In the genomic region with DNA sequence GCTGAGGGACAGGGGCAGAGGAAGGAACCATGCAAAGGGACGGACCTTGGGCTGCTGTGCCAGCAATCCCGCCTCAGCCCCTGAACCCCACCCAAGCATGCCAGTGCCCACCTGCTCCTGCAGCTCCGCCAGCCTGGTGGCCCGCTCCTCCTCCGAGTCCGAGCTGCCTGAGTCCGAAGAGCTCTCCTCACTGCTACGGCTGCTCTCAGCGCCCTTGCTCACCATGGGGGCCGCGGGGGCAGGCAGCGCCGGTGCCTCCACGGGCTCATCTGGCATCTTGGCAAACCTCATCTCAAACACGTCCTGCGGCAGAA, we compare ENCODE assay signal across 27 cellular contexts. TPM values are rescaled to one million over a fixed set of nuclear protein-coding genes. Genes with fewer than 3 reads are reported as not detected.
DNase-seq lines count a peak whose midpoint lies in the region; ATAC-seq, FAIRE-seq and TF ChIP-seq lines count a peak whose summit lies in the region.
"Had no signal": no experiment of that assay in that cellular context is flagged by ENCODE, and none has a peak within 500 bp of the region (broad histone marks: within the 10 kb centered on the region; RNA-seq: fewer than 3 reads in every experiment).

No MANE protein-coding gene starts in this region.

- peak; percentile 43 for DNase-seq in H7
- peak; percentile 47 for DNase-seq in RWPE2 (ENCODE audit: low spot score)
- peak; percentile 68 for DNase-seq in kidney
- peak; percentile 19 for DNase-seq in osteoblast (ENCODE audit: insufficient read length, low spot score, missing footprints)
- DNase-seq in activated naive CD4-positive, alpha-beta T cell treated with Interleukin-2 at 50 U/mL for 16 hours = no peak
- DNase-seq in GM03348 (ENCODE audit: low spot score) = no peak
- DNase-seq in middle frontal gyrus (ENCODE audit: extremely low spot score, low spot score) = no peak
- DNase-seq: AML-193; C1 segment of cervical spinal cord; Caco-2; CD8-positive, alpha-beta T cell; NCI-H1092 treated with DMSO at 0.1 percent for 48 hours; NCI-H1436; NCI-H187; NCI-H2081 treated with DMSO at 0.1 percent for 48 hours; NCI-H2171; NCI-H226; NCI-H510A; NCI-H69; Peyer's patch had no signal

- FAIRE-seq in kidney (lab: Jason Lieb, UNC) = no peak
- FAIRE-seq: A549, G401.6, GM12891, H1 had no signal

- no peaks in the 10 kb centered on the region for H3K79me2 ChIP-seq in osteoblast (ENCODE audit: insufficient read depth, low read length)

- H3K27ac ChIP-seq in RWPE2 (ENCODE audit: poor library complexity, severe bottlenecking) = no peak overlapping the region
- H3K27ac ChIP-seq in kidney (ENCODE audit: low read depth in 2 of 2, low read length in 2 of 2) = no peak overlapping the region
- H3K27ac ChIP-seq in osteoblast (ENCODE audit: low read depth, low read length) = no peak overlapping the region
- H3K27ac ChIP-seq: A549, HL-60, Peyer's patch, SJSA1 had no signal

- ATAC-seq in RWPE2 (ENCODE audit: low read depth) = no peak
- ATAC-seq: CD8-positive, alpha-beta T cell; HCT116 had no signal

- H3K9me3 ChIP-seq in RWPE2 (ENCODE audit: severe bottlenecking) (no peaks in the 10 kb centered on the region), kidney (ENCODE audit: control insufficient read depth in 1 of 2, low read length in 2 of 2) (no peaks in the 10 kb centered on the region), osteoblast (ENCODE audit: low read depth, low read length) (no peaks in the 10 kb centered on the region)
- H3K9me3 ChIP-seq: A549, Caco-2, Peyer's patch, SJSA1 had no signal

- H3K36me3 ChIP-seq in H7 (replicated peaks; ENCODE audit: control insufficient read depth, insufficient read depth, low read length) (peaks cover 30% of the 10 kb centered on the region), RWPE2 (ENCODE audit: low read depth) (peaks cover 85% of the 10 kb centered on the region), kidney (ENCODE audit: control insufficient read depth in 1 of 2, insufficient read depth in 2 of 2, low read length in 2 of 2) (peaks cover 19 to 22% of the 10 kb centered on the region in 2 donors), osteoblast (ENCODE audit: insufficient read depth, low read length) (peaks cover 21% of the 10 kb centered on the region)

- H4K20me1 ChIP-seq in osteoblast (ENCODE audit: insufficient read depth, low read length) = peaks cover 15% of the 10 kb centered on the region

- H3K27me3 ChIP-seq in H7 (ENCODE audit: control insufficient read depth, insufficient read depth, low read length) = no peaks in the 10 kb centered on the region
- no peaks in the 10 kb centered on the region for H3K27me3 ChIP-seq in RWPE2 (ENCODE audit: insufficient read depth, poor library complexity, severe bottlenecking)
- H3K27me3 ChIP-seq in osteoblast (ENCODE audit: insufficient read depth, low read length) = no peaks in the 10 kb centered on the region
- H3K27me3 ChIP-seq: Peyer's patch, SJSA1 had no signal

- no peak overlapping the region for H3K4me3 ChIP-seq in H7 (ENCODE audit: insufficient read depth, low read depth, low read length)
- no peak overlapping the region for H3K4me3 ChIP-seq in RWPE2 (ENCODE audit: severe bottlenecking)
- H3K4me3 ChIP-seq in kidney (ENCODE audit: low read length in 2 of 2) = no peak overlapping the region
- H3K4me3 ChIP-seq in osteoblast (ENCODE audit: insufficient read depth, low read length) = no peak overlapping the region
- H3K4me3 ChIP-seq: A549, Peyer's patch, SJSA1 had no signal

- H3K4me1 ChIP-seq in RWPE2 (ENCODE audit: insufficient read depth, poor library complexity, severe bottlenecking) = no peaks in the 10 kb centered on the region
- H3K4me1 ChIP-seq in kidney (ENCODE audit: control insufficient read depth in 1 of 2, insufficient read depth in 1 of 2, low read depth in 1 of 2, low read length in 2 of 2) = no peaks in the 10 kb centered on the region
- no peaks in the 10 kb centered on the region for H3K4me1 ChIP-seq in osteoblast (ENCODE audit: insufficient read depth, low read length)
- H3K4me1 ChIP-seq: A549, Caco-2 had no signal

- no peak for TF ChIP-seq CTCF in RWPE2 (IDR thresholded peaks at IDR 0.05; ENCODE audit: poor library complexity, severe bottlenecking)
- TF ChIP-seq CTCF in kidney (IDR thresholded peaks at IDR 0.05; ENCODE audit: borderline replicate concordance, extremely low read depth, insufficient read depth) = no peak
- TF ChIP-seq CTCF in osteoblast (IDR thresholded peaks at IDR 0.05; ENCODE audit: extremely low read depth, low read depth, low read length) = no peak

- no peak overlapping the region for H2AFZ ChIP-seq in osteoblast (ENCODE audit: low read length)

- H3K9ac ChIP-seq in kidney (ENCODE audit: low read length in 2 of 2) = no peak overlapping the region

- intact Hi-C loops in kidney (cut with DNase I) = no loop called here

- H3K4me2 ChIP-seq in osteoblast (ENCODE audit: insufficient read depth, low read length) = no peak overlapping the region
- H3K4me2 ChIP-seq: A549 had no signal

RNA-seq across cellular contexts. Expression of a gene that starts 16.3 kb away (rescaled TPM):
- 16.2 and 25.7 TPM in 2 replicates for total RNA-seq in H7 (2014; rRNA removed; shearing (Covaris generic))
- total RNA-seq in kidney (24.4 TPM), osteoblast (23.0 and 26.1 TPM in 2 replicates)
- 16.5 TPM for polyA plus RNA-seq in kidney (ENCODE audit: insufficient read depth, low read depth, low replicate concordance)

RNA-seq across cellular contexts. Expression of a gene that starts 26.2 kb away (rescaled TPM):
- 9.4 and 14.7 TPM in 2 replicates for total RNA-seq in H7 (2014; rRNA removed; shearing (Covaris generic))
- total RNA-seq in kidney (46.2 TPM), osteoblast (6.9 and 10.9 TPM in 2 replicates)
- polyA plus RNA-seq in kidney (ENCODE audit: insufficient read depth, low read depth, low replicate concordance) = 7.7 TPM

RNA-seq across cellular contexts. Expression of a gene that starts 49.5 kb away (rescaled TPM):
- 17.7 and 26.9 TPM in 2 replicates for total RNA-seq in H7 (2014; rRNA removed; shearing (Covaris generic))
- total RNA-seq in kidney = 47.1 TPM
- 22.3 TPM for polyA plus RNA-seq in kidney (ENCODE audit: insufficient read depth, low read depth, low replicate concordance)
- 8.0 and 8.8 TPM in 2 replicates for total RNA-seq in osteoblast

Comparison
In these comparisons a context has a peak if more than half of its experiments do, and no peak if none do; other contexts are left out.
1. DNase-seq: peak in H7 (single experiment), RWPE2 (single experiment), kidney (single experiment) and osteoblast (single experiment); none in activated naive CD4-positive, alpha-beta T cell treated with Interleukin-2 at 50 U/mL for 16 hours (single experiment), GM03348 (single experiment) and middle frontal gyrus (single experiment).